1 cellular context compared by ENCODE assay signal in genomic region chr10:103727546-103727963, GRCh38.
TF ChIP-seq lines count a peak whose summit lies in the region.

No MANE protein-coding gene starts in this region.

TF ChIP-seq in GM23338, 12 proteins besides CTCF, POLR2A, EP300 and RAD21 (continued from another document):
- TF ChIP-seq ZNF462 (CRISPR knock-in tag; IDR thresholded peaks at IDR 0.05) (no peak), EZH2 (IDR thresholded peaks at IDR 0.05; ENCODE audit: low read depth, unreplicated experiment) (no peak), POLR2AphosphoS5 (IDR thresholded peaks at IDR 0.05; ENCODE audit: low read depth) (no peak), JUNB (IDR thresholded peaks at IDR 0.05; ENCODE audit: unreplicated experiment) (no peak), STAT1 (IDR thresholded peaks at IDR 0.05; ENCODE audit: unreplicated experiment) (no peak), REST (IDR thresholded peaks at IDR 0.05; ENCODE audit: unreplicated experiment) (no peak), ZNF331 (CRISPR knock-in tag; IDR thresholded peaks at IDR 0.05; ENCODE audit: low read depth) (no peak), NANOG (IDR thresholded peaks at IDR 0.05; ENCODE audit: borderline replicate concordance) (no peak)
TF ChIP-seq in GM23338: peak in this region for 0.
